ENCODE assay signal across 17 cellular contexts in the genomic region with DNA sequence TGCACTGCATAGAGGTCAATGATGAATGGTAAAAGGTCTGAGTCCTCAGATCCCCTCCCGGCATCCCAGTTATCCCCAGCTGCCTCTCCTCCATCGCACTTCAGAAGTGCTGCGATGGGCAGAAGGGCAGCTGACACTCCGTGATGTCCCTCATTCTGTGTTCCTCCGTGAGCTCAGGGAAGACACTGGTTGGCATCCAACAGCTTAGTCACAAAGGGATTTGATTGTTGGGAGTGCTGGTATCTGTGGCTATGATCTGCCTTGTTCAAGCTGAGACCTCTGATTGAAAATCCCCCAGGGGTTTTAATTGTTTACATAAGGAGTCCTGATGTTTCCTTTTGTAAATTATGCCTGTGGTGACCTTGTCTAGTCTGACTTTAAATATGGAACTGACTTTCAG. TPM values are rescaled to one million over a fixed set of nuclear protein-coding genes. Genes with fewer than 3 reads are reported as not detected.
DNase-seq lines count a peak whose midpoint lies in the region; ATAC-seq and TF ChIP-seq lines count a peak whose summit lies in the region.
"Had no signal": no experiment of that assay in that cellular context is flagged by ENCODE, and none has a peak within 500 bp of the region (broad histone marks: within the 10 kb centered on the region; RNA-seq: fewer than 3 reads in every experiment).

No MANE protein-coding gene starts in this region.

- peak; percentile 1 for DNase-seq in NCI-H1436 (lab: John Stamatoyannopoulos, UW)
- no peak for DNase-seq in NCI-H1436 treated with DMSO at 0.1 percent for 48 hours (lab: John Stamatoyannopoulos, UW)
- DNase-seq in NCI-H1417 treated with DMSO at 0.1 percent for 48 hours (lab: John Stamatoyannopoulos, UW) = peak; percentile 8
- no peak for DNase-seq in breast epithelium (ENCODE audit: low spot score in 2 of 2)
- DNase-seq in neural progenitor cell (ENCODE audit: low spot score) = peak; percentile 14
- DNase-seq in testis = no peak
- no peak for DNase-seq in GM19238 (ENCODE audit: insufficient read length, low spot score)
- DNase-seq: 8988T; activated naive CD4-positive, alpha-beta T cell treated with Interleukin-2 at 50 U/mL for 16 hours; central memory CD4-positive, alpha-beta T cell; DMS 273 treated with DMSO at 0.1 percent for 48 hours; NCI-H524 treated with DMSO at 0.1 percent for 48 hours; Right ventricle myocardium superior; spleen had no signal

- 87 to 88% methylated on average over 5 of the region's 5 CpGs for WGBS in testis, 2 donors

- no peak overlapping the region for H3K9ac ChIP-seq in neural progenitor cell

- H3K27me3 ChIP-seq in breast epithelium (no peaks in the 10 kb centered on the region), neural progenitor cell (no peaks in the 10 kb centered on the region), testis (no peaks in the 10 kb centered on the region)
- H3K27me3 ChIP-seq: spleen had no signal

- no peaks in the 10 kb centered on the region for H3K79me2 ChIP-seq in neural progenitor cell (ENCODE audit: low read depth)

- TF ChIP-seq CTCF in breast epithelium (IDR thresholded peaks at IDR 0.05) (no peak), neural progenitor cell (IDR thresholded peaks at IDR 0.05) (no peak), testis (IDR thresholded peaks at IDR 0.05) (no peak)

- H3K4me1 Mint-ChIP-seq in neural progenitor cell = peaks cover 12% of the 10 kb centered on the region
- H3K4me1 Mint-ChIP-seq in stimulated activated memory B cell treated with anti-CD40 and anti-IgM and Interleukin-4, amounts not matched to agents 10 μg/mL and 1 μg/mL and 100 μg/mL, for 72 hours = no peaks in the 10 kb centered on the region

- H3K9me3 ChIP-seq in breast epithelium (no peaks in the 10 kb centered on the region), neural progenitor cell (ENCODE audit: low read depth) (no peaks in the 10 kb centered on the region), testis (no peaks in the 10 kb centered on the region)
- H3K9me3 ChIP-seq: spleen had no signal

- ATAC-seq in stimulated activated memory B cell treated with anti-CD40 and anti-IgM and Interleukin-4, amounts not matched to agents 10 μg/mL and 1 μg/mL and 100 μg/mL, for 72 hours = no peak

- TF ChIP-seq POLR2A in breast epithelium (IDR thresholded peaks at IDR 0.05) (no peak), testis (IDR thresholded peaks at IDR 0.05) (no peak)

- intact Hi-C loops in breast epithelium (cut with DNase I; ENCODE audit: low total_unique reads) (no loop called here), testis (cut with DNase I; ENCODE audit: low total_unique reads) (no loop called here)

- peak overlapping the region; percentile 4 to 49 for H3K27ac ChIP-seq in breast epithelium
- H3K27ac ChIP-seq in neural progenitor cell = no peak overlapping the region
- no peak overlapping the region for H3K27ac ChIP-seq in testis
- H3K27ac ChIP-seq: spleen had no signal

- no peaks in the 10 kb centered on the region for H3K9me3 Mint-ChIP-seq in neural progenitor cell
- no peaks in the 10 kb centered on the region for H3K9me3 Mint-ChIP-seq in stimulated activated memory B cell treated with anti-CD40 and anti-IgM and Interleukin-4, amounts not matched to agents 10 μg/mL and 1 μg/mL and 100 μg/mL, for 72 hours

- no peak overlapping the region for H3K4me2 ChIP-seq in neural progenitor cell

- no peaks in the 10 kb centered on the region for H3K4me1 ChIP-seq in breast epithelium
- H3K4me1 ChIP-seq in neural progenitor cell = peaks cover 8% of the 10 kb centered on the region
- no peaks in the 10 kb centered on the region for H3K4me1 ChIP-seq in testis
- H3K4me1 ChIP-seq: spleen had no signal

- no peak overlapping the region for H3K4me3 ChIP-seq in breast epithelium
- no peak overlapping the region for H3K4me3 ChIP-seq in neural progenitor cell
- H3K4me3 ChIP-seq in testis = no peak overlapping the region
- H3K4me3 ChIP-seq: spleen had no signal

- H3K4me3 Mint-ChIP-seq in neural progenitor cell = peak overlapping the region; percentile 30
- H3K4me3 Mint-ChIP-seq in stimulated activated memory B cell treated with anti-CD40 and anti-IgM and Interleukin-4, amounts not matched to agents 10 μg/mL and 1 μg/mL and 100 μg/mL, for 72 hours = no peak overlapping the region

- peak overlapping the region; percentile 86 for H3K27ac Mint-ChIP-seq in neural progenitor cell
- H3K27ac Mint-ChIP-seq in stimulated activated memory B cell treated with anti-CD40 and anti-IgM and Interleukin-4, amounts not matched to agents 10 μg/mL and 1 μg/mL and 100 μg/mL, for 72 hours = no peak overlapping the region

- peaks cover 22% of the 10 kb centered on the region for H4K20me1 ChIP-seq in neural progenitor cell (ENCODE audit: low read depth)

- no peaks in the 10 kb centered on the region for H3K27me3 Mint-ChIP-seq in neural progenitor cell (ENCODE audit: insufficient read depth, low read depth)
- no peaks in the 10 kb centered on the region for H3K27me3 Mint-ChIP-seq in stimulated activated memory B cell treated with anti-CD40 and anti-IgM and Interleukin-4, amounts not matched to agents 10 μg/mL and 1 μg/mL and 100 μg/mL, for 72 hours

- H3K36me3 ChIP-seq in breast epithelium = peaks cover 2% of the 10 kb centered on the region
- H3K36me3 ChIP-seq in neural progenitor cell = no peaks in the 10 kb centered on the region
- H3K36me3 ChIP-seq in testis (ENCODE audit: low read depth, missing control alignments) = no peaks in the 10 kb centered on the region

- no peaks in the 10 kb centered on the region for H3F3A ChIP-seq in neural progenitor cell (ENCODE audit: low read depth)

- H2AFZ ChIP-seq in neural progenitor cell (replicated peaks) = no peak overlapping the region

- H3K36me3 Mint-ChIP-seq in neural progenitor cell = peaks cover 38% of the 10 kb centered on the region
- peaks cover 64% of the 10 kb centered on the region for H3K36me3 Mint-ChIP-seq in stimulated activated memory B cell treated with anti-CD40 and anti-IgM and Interleukin-4, amounts not matched to agents 10 μg/mL and 1 μg/mL and 100 μg/mL, for 72 hours

RNA-seq across cellular contexts. Expression of a gene that starts 19.0 kb away (rescaled TPM):
- total RNA-seq in breast epithelium (not detected), neural progenitor cell (ENCODE audit: low replicate concordance) (0.03 TPM in 1 of 2 replicates, not detected in the other), testis (10 to 100 TPM in 1 of 2 donors, 1 to 10 TPM in 1; 5.1 to 10.2 TPM)
- 25.6 TPM for polyA plus RNA-seq in testis (ENCODE audit: insufficient read depth, low read depth, low replicate concordance)
- total RNA-seq: HT-29, liver, Right ventricle myocardium superior had no signal
- polyA plus RNA-seq: liver, spleen had no signal

RNA-seq across cellular contexts. Expression of a gene that starts 37.2 kb away (rescaled TPM):
- total RNA-seq in breast epithelium (10 to 100 TPM; 19.5 to 61.9 (median 46.0) TPM), neural progenitor cell (ENCODE audit: low replicate concordance) (25.3 and 29.9 TPM in 2 replicates), testis (10 to 100 TPM; 47.2 to 53.1 TPM)
- 37.3 TPM for polyA plus RNA-seq in testis (ENCODE audit: insufficient read depth, low read depth, low replicate concordance)

Comparison
In these comparisons a context has a peak if more than half of its experiments do, and no peak if none do; other contexts are left out.
1. DNase-seq: peak in NCI-H1436 (single experiment), NCI-H1417 treated with DMSO at 0.1 percent for 48 hours (single experiment) and neural progenitor cell (single experiment); none in NCI-H1436 treated with DMSO at 0.1 percent for 48 hours (single experiment), breast epithelium (0 of 2), testis (single experiment) and GM19238 (single experiment).
2. H3K27ac ChIP-seq: peak in breast epithelium (2 of 2); none in neural progenitor cell (single experiment) and testis (0 of 2).